27 cellular contexts compared by ENCODE assay signal in genomic region chr12:60847281-60847680, GRCh38.
"Had no signal": no experiment of that assay in that cellular context is flagged by ENCODE, and none has a peak within 500 bp of the region (broad histone marks: within the 10 kb centered on the region; RNA-seq: fewer than 3 reads in every experiment).

No MANE protein-coding gene starts in this region.

- FAIRE-seq: endometrium, endothelial cell of umbilical vein had no signal

- H2AFZ ChIP-seq: hepatocyte had no signal

- H3K9me3 ChIP-seq: colonic mucosa, esophagus muscularis mucosa, esophagus squamous epithelium, gastrocnemius medialis, gastroesophageal sphincter, heart left ventricle had no signal

- H3K79me2 ChIP-seq: hepatocyte had no signal

- H3K4me3 ChIP-seq: colonic mucosa, coronary artery, dorsolateral prefrontal cortex, esophagus muscularis mucosa, esophagus squamous epithelium, gastrocnemius medialis, gastroesophageal sphincter, heart left ventricle, heart right ventricle, hepatocyte had no signal

- ATAC-seq: effector memory CD8-positive, alpha-beta T cell; esophagus mucosa; foreskin keratinocyte; gastrocnemius medialis; gastroesophageal sphincter; heart left ventricle; heart right ventricle had no signal

- H3K36me3 ChIP-seq: colonic mucosa, esophagus muscularis mucosa, esophagus squamous epithelium, gastrocnemius medialis, gastroesophageal sphincter, heart left ventricle, heart right ventricle had no signal

- DNase-seq: colonic mucosa; cortex of kidney; dermis blood vessel endothelial cell; dorsolateral prefrontal cortex; effector CD4-positive, alpha-beta T cell; effector CD8-positive, alpha-beta T cell; effector memory CD4-positive, alpha-beta T cell; effector memory CD8-positive, alpha-beta T cell; endodermal cell; erythroblast; esophagus squamous epithelium; foreskin fibroblast; foreskin keratinocyte; foreskin melanocyte; gastrocnemius medialis; glutamatergic neuron; head of caudate nucleus; heart left ventricle; heart right ventricle had no signal

- H3K4me2 ChIP-seq: hepatocyte had no signal

- H3K27ac ChIP-seq: colonic mucosa, coronary artery, dorsolateral prefrontal cortex, epithelial cell of prostate, esophagus muscularis mucosa, esophagus squamous epithelium, foreskin keratinocyte, gastrocnemius medialis, gastroesophageal sphincter, heart left ventricle, heart right ventricle, hepatocyte had no signal

- H3K4me1 ChIP-seq: colonic mucosa, esophagus muscularis mucosa, esophagus squamous epithelium, foreskin keratinocyte, gastrocnemius medialis, heart left ventricle, heart right ventricle had no signal

- H3K27me3 ChIP-seq: colonic mucosa, dorsolateral prefrontal cortex, esophagus muscularis mucosa, esophagus squamous epithelium, foreskin keratinocyte, gastrocnemius medialis, gastroesophageal sphincter, heart left ventricle, heart right ventricle, hepatocyte had no signal
